In the genomic region with DNA sequence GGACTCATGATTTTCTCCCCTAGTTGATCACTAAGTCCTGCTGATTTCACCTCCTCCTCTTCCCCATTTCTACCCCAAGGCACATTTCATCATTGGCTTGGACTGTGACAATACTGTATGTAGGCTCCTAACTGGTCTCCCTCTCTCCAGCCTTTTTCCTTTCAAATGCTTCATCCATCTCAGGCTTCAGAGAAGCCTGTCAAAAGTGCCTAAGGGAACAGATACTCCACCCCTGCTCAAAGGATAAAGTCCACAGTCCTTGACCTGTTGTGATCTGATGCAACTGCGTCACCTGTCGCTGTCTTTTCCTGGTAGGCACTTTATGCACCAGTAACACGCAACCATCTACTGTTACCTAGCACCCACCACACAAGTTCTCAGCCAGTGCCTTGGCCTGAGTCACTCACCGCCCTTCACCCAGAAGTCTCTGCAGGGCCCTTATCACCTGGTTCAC, we compare ENCODE assay signal across 8 cellular contexts. TPM values are rescaled to one million over a fixed set of nuclear protein-coding genes. Genes with fewer than 3 reads are reported as not detected.
A peak's percentile ranks its signal among the peaks of the same experiment; 100 is the strongest.
DNase-seq lines count a peak whose midpoint lies in the region; ATAC-seq, FAIRE-seq and TF ChIP-seq lines count a peak whose summit lies in the region.

No MANE protein-coding gene starts in this region.

- intact Hi-C loops in MCF 10A (cut with micrococcal nuclease) (no loop called here), mammary epithelial cell (cut with micrococcal nuclease) (no loop called here), adrenal gland (cut with DNase I) (no loop called here)

- no peak for TF ChIP-seq POLR2A in upper lobe of left lung (IDR thresholded peaks at IDR 0.05)
- no peak for TF ChIP-seq POLR2A in adrenal gland (IDR thresholded peaks at IDR 0.05)

- in situ Hi-C loops in mammary epithelial cell (cut with MboI; ENCODE audit: low sequenced_read_pairs in 2 of 2) = no loop called here

- CTCF ChIA-PET in MCF 10A (lab: Yijun Ruan, JAX) (interaction anchor here (1.9 kb wide), 1 partner anchor 21 kb away, joined by 10 read pairs; no protein-coding TSS in a partner anchor), mammary epithelial cell (lab: Charles Lee; ENCODE audit: low non-redundant PET) (no interaction called here)

- no peaks in the 10 kb centered on the region for H3K27me3 Mint-ChIP-seq in MCF 10A (ENCODE audit: insufficient read depth, unreplicated experiment)

- H3K4me3 ChIP-seq in mammary epithelial cell (replicated peaks in 1 of 3; ENCODE audit: insufficient read depth in 1 of 3, low read depth in 2 of 3, low read length in 3 of 3) = no peak overlapping the region
- no peak overlapping the region for H3K4me3 ChIP-seq in upper lobe of left lung
- H3K4me3 ChIP-seq in adrenal gland = no peak overlapping the region

- no peak for FAIRE-seq in HTR-8/SVneo (lab: Jason Lieb, UNC)

- H2AFZ ChIP-seq in mammary epithelial cell (ENCODE audit: low read depth, low read length) = no peak overlapping the region

- dilution Hi-C loops in mammary epithelial cell (cut with HindIII; ENCODE audit: low sequenced_read_pairs) = no loop called here

- no peak overlapping the region for H3K9ac ChIP-seq in mammary epithelial cell (ENCODE audit: insufficient read depth, low read length)

- H3K36me3 Mint-ChIP-seq in MCF 10A (ENCODE audit: insufficient read depth, unreplicated experiment) = peaks cover 10% of the 10 kb centered on the region

- H3K27ac ChIP-seq in mammary epithelial cell (ENCODE audit: insufficient read depth, low read depth, low read length) = no peak overlapping the region
- H3K27ac ChIP-seq in upper lobe of left lung = peak overlapping the region; percentile 69 to 88 (median 76)
- peak overlapping the region in 2 of 5 donors; percentile 69 to 78 for H3K27ac ChIP-seq in adrenal gland

- H3K4me1 ChIP-seq in mammary epithelial cell (ENCODE audit: insufficient read depth, low read length) (peaks cover 42% of the 10 kb centered on the region), upper lobe of left lung (peaks cover 73 to 89% (median 82%) of the 10 kb centered on the region in 4 donors), adrenal gland (replicated peaks in 1 of 2) (peaks cover 21 to 81% of the 10 kb centered on the region in 2 donors)

- peak overlapping the region; percentile 8 for H3K27ac Mint-ChIP-seq in MCF 10A (ENCODE audit: low read depth, unreplicated experiment)

- peaks cover 21% of the 10 kb centered on the region for H3K4me1 Mint-ChIP-seq in MCF 10A (ENCODE audit: insufficient read depth, unreplicated experiment)

- POLR2A ChIA-PET in MCF 10A (lab: Yijun Ruan, JAX) = interaction anchor here (4.7 kb wide), 1 partner anchor 11 kb away, joined by 90 read pairs; a partner anchor contains a TSS

- ATAC-seq in left lobe of liver (peak; percentile 77), upper lobe of left lung (ENCODE audit: low FRiP score in 2 of 2) (peak in 1 of 2 donors; percentile 73), GM21529 (IDR thresholded peaks at IDR 0.05; ENCODE audit: unreplicated experiment) (no peak)

- H4K20me1 ChIP-seq in mammary epithelial cell (ENCODE audit: insufficient read depth, low read length) = no peaks in the 10 kb centered on the region

- 100% methylated on average over 4 of the region's 4 CpGs for WGBS in mammary epithelial cell (ENCODE audit: low coverage, missing lambda C conversion rate)
- WGBS in upper lobe of left lung, 2 donors = 81 to 91% methylated on average over 4 of the region's 4 CpGs
- 87 to 96% (median 91%) methylated on average over 4 of the region's 4 CpGs for WGBS in adrenal gland, 4 donors

- no peak overlapping the region for H3K4me2 ChIP-seq in mammary epithelial cell (ENCODE audit: insufficient read depth, low read depth, low read length)

- peaks cover 81% of the 10 kb centered on the region for H3K79me2 ChIP-seq in mammary epithelial cell (ENCODE audit: insufficient read depth, low read length)

- peak in 2 of 4 donors; percentile 13 to 83 for TF ChIP-seq EP300 in upper lobe of left lung (IDR thresholded peaks at IDR 0.05)

- TF ChIP-seq CTCF in MCF 10A (IDR thresholded peaks at IDR 0.05; ENCODE audit: unreplicated experiment) (no peak), mammary epithelial cell (conservative IDR thresholded peaks at IDR 0.05 in 1 of 2, IDR thresholded peaks at IDR 0.05 in 1 of 2; ENCODE audit: extremely low read depth in 1 of 2, insufficient read depth in 1 of 2, low read depth in 1 of 2, low read length in 2 of 2) (no peak), upper lobe of left lung (IDR thresholded peaks at IDR 0.05) (no peak), adrenal gland (IDR thresholded peaks at IDR 0.05) (no peak)

- BruUV-seq in MCF 10A (replicated peaks; lab: Mats Ljungman, UMichigan) = no TSS peak
- BruUV-seq in mammary epithelial cell (replicated peaks; lab: Mats Ljungman, UMichigan) = no TSS peak

- H3K27me3 ChIP-seq in mammary epithelial cell (ENCODE audit: insufficient read depth, low read length) (no peaks in the 10 kb centered on the region), upper lobe of left lung (no peaks in the 10 kb centered on the region), adrenal gland (no peaks in the 10 kb centered on the region)

- DNase-seq in MCF 10A (ENCODE audit: unreplicated experiment) = no peak
- DNase-seq in mammary epithelial cell = no peak
- peak; percentile 37 for DNase-seq in SKM-1 treated with dmso at 0.1 percent for 144 hours (lab: John Stamatoyannopoulos, UW; ENCODE audit: unreplicated experiment)
- peak; percentile 90 for DNase-seq in left lobe of liver (ENCODE audit: low spot score)
- DNase-seq in upper lobe of left lung = peak in 1 of 2 donors; percentile 83
- no peak for DNase-seq in HTR-8/SVneo (ENCODE audit: insufficient read length, low spot score)
- no peak for DNase-seq in adrenal gland

- H3K4me3 Mint-ChIP-seq in MCF 10A (ENCODE audit: unreplicated experiment) = no peak overlapping the region

- H3K9me3 ChIP-seq in mammary epithelial cell (replicated peaks; ENCODE audit: insufficient read depth, low read length) (no peaks in the 10 kb centered on the region), upper lobe of left lung (no peaks in the 10 kb centered on the region), adrenal gland (replicated peaks in 1 of 3) (no peaks in the 10 kb centered on the region)

- H3K9me3 Mint-ChIP-seq in MCF 10A (ENCODE audit: unreplicated experiment) = no peaks in the 10 kb centered on the region

- no peaks in the 10 kb centered on the region for H3K36me3 ChIP-seq in mammary epithelial cell (ENCODE audit: insufficient read depth, low read length)
- H3K36me3 ChIP-seq in upper lobe of left lung = no peaks in the 10 kb centered on the region
- no peaks in the 10 kb centered on the region for H3K36me3 ChIP-seq in adrenal gland (replicated peaks in 1 of 2)

RNA-seq across cellular contexts. Expression of a gene that starts 12.8 kb away (rescaled TPM):
- 67.2 and 71.4 TPM in 2 replicates for total RNA-seq in MCF 10A (2022)
- 100 to 1,000 TPM in 1 of 2 donors, 10 to 100 TPM in 1; 75.6 to 103 TPM for total RNA-seq in mammary epithelial cell
- 41.9 TPM for polyA plus RNA-seq in mammary epithelial cell
- 131 TPM for polyA minus RNA-seq in mammary epithelial cell
- 104 TPM for total RNA-seq in left lobe of liver
- total RNA-seq in upper lobe of left lung = 100 to 1,000 TPM; 103 to 190 (median 174) TPM
- total RNA-seq in adrenal gland = 100 to 1,000 TPM; 119 to 179 (median 139) TPM
- polyA plus RNA-seq in adrenal gland = 100 to 1,000 TPM in 1 of 3 donors, 10 to 100 TPM in 2; 41.5 to 117 (median 82.9) TPM

RNA-seq across cellular contexts. Expression of a gene that starts 50.7 kb away (rescaled TPM):
- total RNA-seq in MCF 10A (2022) (1.0 TPM in 2 replicates), mammary epithelial cell (1 to 10 TPM in 1 of 2 donors, under 1 TPM in 1; 0.80 to 1.5 TPM), left lobe of liver (3.3 TPM), upper lobe of left lung (10 to 100 TPM in 2 of 6 donors, 1 to 10 TPM in 4; 4.0 to 17.5 (median 6.5) TPM), adrenal gland (1 to 10 TPM; 2.8 to 8.0 (median 4.7) TPM)
- polyA plus RNA-seq in mammary epithelial cell (0.23 TPM), adrenal gland (10 to 100 TPM in 1 of 3 donors, 1 to 10 TPM in 2; 6.9 to 23.8 (median 7.7) TPM)
- polyA minus RNA-seq in mammary epithelial cell = not detected

RNA-seq across cellular contexts. Expression of a gene that starts 52.6 kb away (rescaled TPM):
- total RNA-seq in MCF 10A (2022) = 46.9 and 51.5 TPM in 2 replicates
- total RNA-seq in mammary epithelial cell = 10 to 100 TPM; 45.3 to 48.6 TPM
- polyA plus RNA-seq in mammary epithelial cell = 29.6 TPM
- polyA minus RNA-seq in mammary epithelial cell = 47.1 TPM
- 11.8 TPM for total RNA-seq in left lobe of liver
- 10 to 100 TPM; 13.7 to 42.0 (median 29.4) TPM for total RNA-seq in upper lobe of left lung
- total RNA-seq in adrenal gland = 10 to 100 TPM; 10.8 to 37.7 (median 22.8) TPM
- polyA plus RNA-seq in adrenal gland = 10 to 100 TPM; 19.5 to 22.0 (median 21.6) TPM

Comparison
In these comparisons a context has a peak if more than half of its experiments do, and no peak if none do; other contexts are left out.
1. DNase-seq: peak in SKM-1 treated with dmso at 0.1 percent for 144 hours (single experiment) and left lobe of liver (single experiment); none in MCF 10A (single experiment), mammary epithelial cell (single experiment), HTR-8/SVneo (single experiment) and adrenal gland (0 of 7).